ENCODE assay signal across 8 cellular contexts in genomic region chr2:43594875-43595274, GRCh38. TPM values are rescaled to one million over a fixed set of nuclear protein-coding genes. Genes with fewer than 3 reads are reported as not detected.
DNase-seq lines count a peak whose midpoint lies in the region; ATAC-seq and TF ChIP-seq lines count a peak whose summit lies in the region.

No MANE protein-coding gene starts in this region.

- intact Hi-C loops in Right ventricle myocardium superior (cut with DNase I) (no loop called here), aorta (cut with DNase I) (no loop called here)

- peaks cover 0 to 22% of the 10 kb centered on the region in 2 donors for H3K4me1 ChIP-seq in right atrium auricular region
- no peaks in the 10 kb centered on the region for H3K4me1 ChIP-seq in mesodermal cell (ENCODE audit: control insufficient read depth, insufficient read depth, low read length, poor library complexity, severe bottlenecking)
- H3K4me1 ChIP-seq in aorta (ENCODE audit: control insufficient read depth in 1 of 2, insufficient read depth in 2 of 2, low read length in 2 of 2): peaks cover 1 to 11% of the 10 kb centered on the region in 2 donors

- ATAC-seq in Right ventricle myocardium superior (ENCODE audit: poor library complexity) (no peak), aorta (ENCODE audit: low FRiP score) (no peak), HG03108 (IDR thresholded peaks at IDR 0.05; ENCODE audit: unreplicated experiment) (no peak), HG02798 (IDR thresholded peaks at IDR 0.05; ENCODE audit: poor library complexity, unreplicated experiment) (no peak)

- 83% methylated on average over 1 of the region's 3 CpGs; no CpG with 5 or more reads in 1 of the 2 experiments for WGBS in mesodermal cell (ENCODE audit: insufficient coverage in 2 of 2), 2 experiments
- 89 to 91% methylated on average over 3 of the region's 3 CpGs for WGBS in aorta, 2 donors

- in situ Hi-C loops in brain microvascular endothelial cell (cut with HindIII; ENCODE audit: low pct_ligation_motif_present, low sequenced_read_pairs): no loop called here

- H3K4me3 ChIP-seq in right atrium auricular region: peak overlapping the region; percentile 65
- H3K4me3 ChIP-seq in brain microvascular endothelial cell (ENCODE audit: low read depth, low read length): peak overlapping the region; percentile 88
- H3K4me3 ChIP-seq in mesodermal cell (ENCODE audit: extremely low read depth, insufficient read depth, low read length, poor library complexity, severe bottlenecking): peak overlapping the region; percentile 80
- H3K4me3 ChIP-seq in aorta (ENCODE audit: low read length in 2 of 2): peak overlapping the region; percentile 78 to 80

- DNase-seq in right atrium auricular region (ENCODE audit: low spot score) (no peak), Right ventricle myocardium superior (no peak), brain microvascular endothelial cell (no peak), aorta (no peak), AG08396 (ENCODE audit: low spot score) (no peak)

- H3K27ac ChIP-seq in right atrium auricular region (no peak overlapping the region), brain microvascular endothelial cell (no peak overlapping the region), mesodermal cell (ENCODE audit: low read depth, low read length, severe bottlenecking) (no peak overlapping the region), aorta (ENCODE audit: low read depth in 1 of 2, low read length in 2 of 2) (no peak overlapping the region)

- H3K27me3 ChIP-seq in right atrium auricular region: no peaks in the 10 kb centered on the region
- H3K27me3 ChIP-seq in brain microvascular endothelial cell (replicated peaks): no peaks in the 10 kb centered on the region
- no peaks in the 10 kb centered on the region for H3K27me3 ChIP-seq in aorta (ENCODE audit: control insufficient read depth in 1 of 2, insufficient read depth in 2 of 2, low read length in 1 of 2)

- H3K9me3 ChIP-seq in right atrium auricular region: no peaks in the 10 kb centered on the region
- H3K9me3 ChIP-seq in mesodermal cell (ENCODE audit: control insufficient read depth, low read length): no peaks in the 10 kb centered on the region
- no peaks in the 10 kb centered on the region for H3K9me3 ChIP-seq in aorta (ENCODE audit: control insufficient read depth, low read length)

- TF ChIP-seq CTCF in right atrium auricular region (IDR thresholded peaks at IDR 0.05) (no peak), brain microvascular endothelial cell (IDR thresholded peaks at IDR 0.05; ENCODE audit: low read depth, low read length, missing control alignments) (no peak)

- H3K36me3 ChIP-seq in right atrium auricular region (peaks cover 21% of the 10 kb centered on the region), brain microvascular endothelial cell (replicated peaks) (peaks cover 5% of the 10 kb centered on the region), mesodermal cell (ENCODE audit: control insufficient read depth, insufficient read depth, low read length) (peaks cover 8% of the 10 kb centered on the region), aorta (ENCODE audit: control insufficient read depth in 1 of 2, insufficient read depth in 2 of 2, low read length in 1 of 2) (no peaks in the 10 kb centered on the region)

RNA-seq across cellular contexts. Expression of gene THADA, which starts 1.0 kb away (rescaled TPM):
- 10 to 100 TPM; 14.5 to 16.1 TPM for total RNA-seq in right atrium auricular region
- 14.2 TPM for total RNA-seq in Right ventricle myocardium superior
- 16.2 TPM for polyA plus RNA-seq in mesodermal cell (2013, experiment 1 of 2)
- polyA plus RNA-seq in mesodermal cell (2013, experiment 2 of 2): 12.8 TPM
- total RNA-seq in aorta: 10 to 100 TPM; 30.5 to 38.5 TPM
- 10 to 100 TPM; 12.4 to 19.4 TPM for polyA plus RNA-seq in aorta

RNA-seq across cellular contexts. Expression of gene PLEKHH2, which starts 42.2 kb away (rescaled TPM):
- 1 to 10 TPM; 4.7 to 4.8 TPM for total RNA-seq in right atrium auricular region
- 1.2 TPM for total RNA-seq in Right ventricle myocardium superior
- 3.6 TPM for polyA plus RNA-seq in mesodermal cell (2013, experiment 1 of 2)
- 2.9 TPM for polyA plus RNA-seq in mesodermal cell (2013, experiment 2 of 2)
- 10 to 100 TPM; 25.4 to 38.0 TPM for total RNA-seq in aorta
- polyA plus RNA-seq in aorta: 10 to 100 TPM in 1 of 2 donors, 1 to 10 TPM in 1; 2.9 to 28.9 TPM

Comparison
In these comparisons a context has a peak if more than half of its experiments do, and no peak if none do; other contexts are left out.
1. RNA of gene PLEKHH2, which starts 42.2 kb away (total RNA-seq): 25.4 to 38.0 TPM in aorta; 4.7 to 4.8 TPM in right atrium auricular region and 1.2 TPM in Right ventricle myocardium superior (single experiment); every median in the first group is over 4 times any median in the second.
2. Peak in every context shown above with its lines, with median percentiles within 50 percentile points of each other: H3K4me3 ChIP-seq.